Comparison of ENCODE assay signal across 1 cellular context in the genomic region with DNA sequence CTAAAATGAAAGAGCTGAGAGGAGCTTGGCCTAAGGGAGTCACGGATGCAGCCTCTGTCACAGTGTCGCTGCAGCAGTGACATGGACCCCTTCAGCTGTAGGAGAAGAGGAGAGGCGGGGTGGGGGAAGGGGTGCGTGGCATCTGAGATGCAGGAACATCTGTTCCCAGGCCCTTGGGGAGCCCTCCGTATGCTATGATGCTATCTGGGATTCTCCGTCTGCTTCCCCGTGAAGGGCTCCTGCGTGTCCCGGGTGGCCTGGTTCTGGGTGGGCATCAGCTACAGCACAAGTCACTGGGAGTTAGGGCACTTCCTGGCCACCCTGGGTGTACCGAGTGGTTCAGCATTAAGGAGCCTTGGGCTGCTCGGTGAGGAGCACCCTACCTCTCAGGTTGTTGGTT.
TF ChIP-seq lines count a peak whose summit lies in the region.

No MANE protein-coding gene starts in this region.

TF ChIP-seq in IMR-90, 13 proteins besides CTCF, POLR2A, EP300 and RAD21:
- TF ChIP-seq BHLHE40 (IDR thresholded peaks at IDR 0.05; ENCODE audit: low read depth, low read length) (no peak), CEBPB (IDR thresholded peaks at IDR 0.05; ENCODE audit: low read depth, low read length) (no peak), RFX5 (IDR thresholded peaks at IDR 0.05; ENCODE audit: low read depth, low read length) (no peak), SMC3 (IDR thresholded peaks at IDR 0.05; ENCODE audit: low read depth, low read length) (no peak), MAFK (IDR thresholded peaks at IDR 0.05; ENCODE audit: low read depth, low read length) (no peak), FOS (IDR thresholded peaks at IDR 0.05; ENCODE audit: low read depth, low read length) (no peak)
